Comparison of ENCODE assay signal across 8 cellular contexts in the genomic region with DNA sequence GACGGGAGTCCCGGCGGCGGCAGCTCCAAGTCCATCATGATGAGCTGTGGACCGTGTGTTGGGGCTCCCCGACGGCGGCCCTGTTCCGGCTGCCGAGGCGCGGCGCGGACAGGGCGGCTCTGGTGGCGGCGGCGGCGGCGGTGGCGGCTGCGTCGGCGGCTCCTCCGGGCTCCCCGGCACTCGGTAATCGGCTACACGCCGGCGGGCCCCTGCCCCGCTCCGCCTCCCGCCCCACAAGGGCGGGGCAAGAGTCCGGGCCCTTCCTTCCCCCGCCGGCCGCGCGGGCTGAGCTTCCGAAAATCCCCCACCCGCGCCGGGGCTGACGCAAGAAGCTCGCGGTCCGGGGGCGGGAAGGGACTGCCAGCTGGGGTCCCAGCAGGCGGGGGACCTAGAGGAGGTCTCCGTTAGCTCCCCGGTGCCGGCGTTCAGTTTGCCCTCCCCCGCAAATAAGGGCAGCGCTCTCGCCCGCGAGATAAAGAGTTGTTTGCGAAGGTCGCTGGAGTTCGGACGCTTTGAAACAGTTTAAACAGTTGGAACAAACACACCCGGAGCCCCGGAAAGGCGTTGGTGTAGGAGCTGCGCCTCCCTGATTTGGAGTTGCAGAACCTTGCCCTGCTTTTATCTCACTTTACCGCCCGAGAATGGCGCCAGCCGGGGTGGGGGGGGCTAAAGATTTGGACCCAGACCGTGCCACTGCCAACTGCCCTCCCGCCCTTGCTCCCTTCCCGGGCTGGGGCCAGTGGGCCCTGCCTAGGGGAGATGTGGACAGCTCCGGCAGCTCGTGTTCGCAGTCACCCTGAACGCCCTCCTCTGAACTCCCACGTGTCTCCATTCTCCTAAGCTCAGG. TPM values are rescaled to one million over a fixed set of nuclear protein-coding genes. Genes with fewer than 3 reads are reported as not detected.
A peak's percentile ranks its signal among the peaks of the same experiment; 100 is the strongest.
DNase-seq lines count a peak whose midpoint lies in the region; ATAC-seq and TF ChIP-seq lines count a peak whose summit lies in the region.

A gene (minus strand): TSS at position 189 of the 847 bp plus-strand sequence. CDS start 151 bp downstream, at position 38.

- H3K9me3 ChIP-seq in vagina, result no peaks in the 10 kb centered on the region

- DNase-seq in NCI-H2081 (lab: John Stamatoyannopoulos, UW) (peak; percentile 90 to 93), T1000 (lab: John Stamatoyannopoulos, UW) (peak; percentile 69), astrocyte of the cerebellum (ENCODE audit: low read depth) (peak; percentile 68), hepatic stellate cell (ENCODE audit: low spot score) (peak; percentile 91), vagina (ENCODE audit: extremely low spot score in 2 of 2) (peak in 1 of 2 donors; percentile 95)

- H3K9ac ChIP-seq in rectal smooth muscle tissue (ENCODE audit: low read length), result peak within 1 kb of the TSS; percentile 94

- H3K27me3 ChIP-seq in rectal smooth muscle tissue (ENCODE audit: control insufficient read depth, insufficient read depth, low read length), result no peaks in the 10 kb centered on the region
- no peaks in the 10 kb centered on the region for H3K27me3 ChIP-seq in vagina

- peak; percentile 67 for ATAC-seq in GM18511 (IDR thresholded peaks at IDR 0.05; ENCODE audit: unreplicated experiment)
- ATAC-seq in HG02973 (IDR thresholded peaks at IDR 0.05; ENCODE audit: unreplicated experiment), result peak; percentile 58

- intact Hi-C loops in vagina (cut with DNase I), result loop anchor here (2.0 to 5.0 kb wide), 3 partner anchors 52 to 97 kb away; a partner anchor contains a TSS

- peak within 1 kb of the TSS; percentile 100 for H3K27ac ChIP-seq in rectal smooth muscle tissue (ENCODE audit: low read depth, low read length)
- H3K27ac ChIP-seq in vagina, result peak within 1 kb of the TSS; percentile 100

- H3K4me1 ChIP-seq in rectal smooth muscle tissue (ENCODE audit: control insufficient read depth, insufficient read depth, low read length), result peaks cover 13% of the 10 kb centered on the region
- H3K4me1 ChIP-seq in vagina, result peaks cover 53% of the 10 kb centered on the region

- H3K36me3 ChIP-seq in rectal smooth muscle tissue (ENCODE audit: control insufficient read depth, insufficient read depth, low read length) (no peaks in the 10 kb centered on the region), vagina (no peaks in the 10 kb centered on the region)

- in situ Hi-C loops in astrocyte of the cerebellum (cut with HindIII; ENCODE audit: low sequenced_read_pairs), result loop anchor here (5.0 kb wide), 1 partner anchor 97 kb away; no protein-coding TSS in a partner anchor

- no peak for TF ChIP-seq CTCF in astrocyte of the cerebellum (IDR thresholded peaks at IDR 0.05; ENCODE audit: low read depth, low read length, missing control alignments)
- peak in 1 of 3 experiments; percentile 4 for TF ChIP-seq CTCF in vagina (IDR thresholded peaks at IDR 0.05)

- TF ChIP-seq POLR2A in vagina (IDR thresholded peaks at IDR 0.05), result peak; percentile 54 to 98

- H3K4me3 ChIP-seq in astrocyte of the cerebellum (ENCODE audit: low read depth, low read length) (peak within 1 kb of the TSS; percentile 81), rectal smooth muscle tissue (ENCODE audit: low read length) (peak within 1 kb of the TSS; percentile 91), vagina (peak within 1 kb of the TSS; percentile 74 to 97)

RNA-seq across cellular contexts. Expression of the gene that starts here (rescaled TPM):
- 147 TPM for total RNA-seq in vagina
